17 cellular contexts compared by ENCODE assay signal in the genomic region with DNA sequence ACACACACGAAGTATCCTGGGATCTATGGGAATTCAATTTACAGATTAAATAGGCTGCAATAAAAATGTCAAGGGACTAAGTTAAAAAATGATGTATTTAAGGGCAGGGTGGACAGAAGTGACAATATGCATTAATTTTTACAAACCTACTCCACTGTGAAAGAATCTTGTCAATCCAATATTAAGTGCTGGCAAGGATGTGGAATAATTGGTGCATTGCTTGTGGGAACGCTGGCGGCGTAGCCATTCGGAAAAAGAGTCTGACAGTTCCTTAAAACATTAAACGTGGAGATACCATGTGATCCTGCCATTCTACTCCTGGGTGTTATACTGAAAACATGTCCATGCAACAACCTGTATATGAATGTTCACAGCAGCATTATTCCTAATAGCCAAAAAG. TPM values are rescaled to one million over a fixed set of nuclear protein-coding genes. Genes with fewer than 3 reads are reported as not detected.
DNase-seq lines count a peak whose midpoint lies in the region; TF ChIP-seq lines count a peak whose summit lies in the region.
"Had no signal": no experiment of that assay in that cellular context is flagged by ENCODE, and none has a peak within 500 bp of the region (broad histone marks: within the 10 kb centered on the region; RNA-seq: fewer than 3 reads in every experiment).

No MANE protein-coding gene starts in this region.

- H3K4me1 Mint-ChIP-seq in Caco-2 (ENCODE audit: low read depth, unreplicated experiment) (peaks cover 54% of the 10 kb centered on the region), neural crest cell (peaks cover 60% of the 10 kb centered on the region)

- H3K27ac ChIP-seq in dorsolateral prefrontal cortex (peak overlapping the region in 49 of 59 donors; percentile 2 to 99 (median 94)), esophagus squamous epithelium (peak overlapping the region in 1 of 4 donors; percentile 27)
- H3K27ac ChIP-seq: BLaER1, C4-2B had no signal

- H3K4me3 Mint-ChIP-seq in Caco-2 (ENCODE audit: unreplicated experiment) (no peak overlapping the region), neural crest cell (peak overlapping the region; percentile 62)
- H3K4me3 Mint-ChIP-seq: B cell; CD8-positive, alpha-beta memory T cell had no signal

- CTCF ChIA-PET in Caco-2 (lab: Charles Lee), result no interaction called here

- H3K9me3 Mint-ChIP-seq in Caco-2 (ENCODE audit: unreplicated experiment), result no peaks in the 10 kb centered on the region
- no peaks in the 10 kb centered on the region for H3K9me3 Mint-ChIP-seq in neural crest cell
- H3K9me3 Mint-ChIP-seq: CD8-positive, alpha-beta memory T cell had no signal

- H3K4me1 ChIP-seq in Caco-2 (peaks cover 44% of the 10 kb centered on the region), esophagus squamous epithelium (peaks cover 17 to 55% (median 23%) of the 10 kb centered on the region in 3 donors)

- H3K36me3 ChIP-seq in Caco-2 (ENCODE audit: control insufficient read depth, insufficient read depth, low read length), result no peaks in the 10 kb centered on the region
- no peaks in the 10 kb centered on the region for H3K36me3 ChIP-seq in esophagus squamous epithelium
- H3K36me3 ChIP-seq: BLaER1 had no signal

- H3K9me3 ChIP-seq in Caco-2, result no peaks in the 10 kb centered on the region
- no peaks in the 10 kb centered on the region for H3K9me3 ChIP-seq in esophagus squamous epithelium

- H3K27ac Mint-ChIP-seq in Caco-2 (ENCODE audit: unreplicated experiment) (peak overlapping the region; percentile 43), neural crest cell (ENCODE audit: unreplicated experiment) (no peak overlapping the region)
- H3K27ac Mint-ChIP-seq: B cell; CD4-positive, CD25-positive, alpha-beta regulatory T cell; CD8-positive, alpha-beta memory T cell had no signal

- H3K4me3 ChIP-seq in Caco-2 (ENCODE audit: low read depth, low read length), result no peak overlapping the region
- no peak overlapping the region for H3K4me3 ChIP-seq in dorsolateral prefrontal cortex
- no peak overlapping the region for H3K4me3 ChIP-seq in esophagus squamous epithelium
- H3K4me3 ChIP-seq: BLaER1 had no signal

- TF ChIP-seq CTCF in Caco-2 (IDR thresholded peaks at IDR 0.05; ENCODE audit: insufficient read depth in 1 of 2, low read depth in 1 of 2, low read length in 1 of 2, severe bottlenecking in 1 of 2, unreplicated experiment in 1 of 2) (no peak), dorsolateral prefrontal cortex (IDR thresholded peaks at IDR 0.05 in 54 of 56, conservative IDR thresholded peaks at IDR 0.05 in 2 of 56; ENCODE audit: low read depth in 1 of 56, partially characterized antibody in 56 of 56) (no peak), neural crest cell (conservative IDR thresholded peaks at IDR 0.05) (no peak), esophagus squamous epithelium (IDR thresholded peaks at IDR 0.05) (no peak)

- H3K27me3 ChIP-seq in Caco-2 (replicated peaks; ENCODE audit: control insufficient read depth, insufficient read depth, low read length), result no peaks in the 10 kb centered on the region
- no peaks in the 10 kb centered on the region for H3K27me3 ChIP-seq in dorsolateral prefrontal cortex
- H3K27me3 ChIP-seq in esophagus squamous epithelium, result peaks cover 0 to 4% (median 0%) of the 10 kb centered on the region in 4 donors

- H3K36me3 Mint-ChIP-seq in Caco-2 (ENCODE audit: insufficient read depth, unreplicated experiment) (peaks cover 23% of the 10 kb centered on the region), neural crest cell (ENCODE audit: low read depth) (no peaks in the 10 kb centered on the region)
- H3K36me3 Mint-ChIP-seq: CD4-positive, CD25-positive, alpha-beta regulatory T cell had no signal

- POLR2A ChIA-PET in Caco-2 (lab: Charles Lee), result no interaction called here

- intact Hi-C loops in Caco-2 (cut with micrococcal nuclease; ENCODE audit: unreplicated experiment), result no loop called here
- intact Hi-C loops in dorsolateral prefrontal cortex (cut with DNase I), result loop anchor here (5.0 kb wide), 2 partner anchors 37 to 58 kb away; no protein-coding TSS in a partner anchor
- intact Hi-C loops in esophagus squamous epithelium (cut with DNase I), result no loop called here

- TF ChIP-seq POLR2A in esophagus squamous epithelium (IDR thresholded peaks at IDR 0.05) (no peak), erythroblast (IDR thresholded peaks at IDR 0.05; ENCODE audit: low read length) (no peak)

- 77 to 78% methylated on average over 6 of the region's 6 CpGs for WGBS in esophagus squamous epithelium, 2 donors

- no TSS peak for BruUV-seq in Caco-2 (replicated peaks; lab: Mats Ljungman, UMichigan)

- DNase-seq in Caco-2 (no peak), dorsolateral prefrontal cortex (no peak), neural crest cell (ENCODE audit: low read depth, low spot score) (no peak), esophagus squamous epithelium (lab: John Stamatoyannopoulos, UW) (no peak), occipital lobe (lab: John Stamatoyannopoulos, UW) (no peak), erythroblast (lab: John Stamatoyannopoulos, UW) (no peak)
- DNase-seq: Calu3; CD4-positive, CD25-positive, alpha-beta regulatory T cell; CD8-positive, alpha-beta memory T cell; DMS53; DMS79 treated with DMSO at 0.1 percent for 48 hours; GF-D8; H7; HCEC 1CT had no signal

- H3K27me3 Mint-ChIP-seq in Caco-2 (ENCODE audit: insufficient read depth, unreplicated experiment) (no peaks in the 10 kb centered on the region), neural crest cell (ENCODE audit: low read depth) (peaks cover 3% of the 10 kb centered on the region)

RNA-seq across cellular contexts. Expression of a gene that starts 4.2 kb away (rescaled TPM):
- total RNA-seq in Caco-2 (2022), result 81.4 and 82.3 TPM in 2 replicates
- 100 to 1,000 TPM in 3 of 120 experiments, 10 to 100 TPM in 117; 28.9 to 134 (median 53.2) TPM for total RNA-seq in dorsolateral prefrontal cortex
- total RNA-seq in neural crest cell, result 29.2 and 30.5 TPM in 2 replicates
- 10 to 100 TPM in 2 of 4 donors, 1 to 10 TPM in 2; 2.7 to 14.8 (median 9.1) TPM for total RNA-seq in esophagus squamous epithelium
- 25.3 TPM for total RNA-seq in occipital lobe

RNA-seq across cellular contexts. Expression of a gene that starts 39.7 kb away (rescaled TPM):
- total RNA-seq in Caco-2 (2022), result 26.3 and 35.4 TPM in 2 replicates
- total RNA-seq in dorsolateral prefrontal cortex, result 10 to 100 TPM in 11 of 120 experiments, 1 to 10 TPM in 109; 3.2 to 14.7 (median 6.5) TPM
- total RNA-seq in neural crest cell, result 5.9 and 6.7 TPM in 2 replicates
- 10 to 100 TPM in 1 of 4 donors, 1 to 10 TPM in 2, under 1 TPM in 1; 0.95 to 12.2 (median 5.6) TPM for total RNA-seq in esophagus squamous epithelium
- total RNA-seq in occipital lobe, result 5.1 TPM

Comparison
In these comparisons a context has a peak if more than half of its experiments do, and no peak if none do; other contexts are left out.
1. intact Hi-C loops: an anchor here in dorsolateral prefrontal cortex (5.0 kb wide); none called in Caco-2 and esophagus squamous epithelium.